24 cellular contexts compared by ENCODE assay signal in genomic region chr6:79372757-79373156, GRCh38.
"Had no signal": no experiment of that assay in that cellular context is flagged by ENCODE, and none has a peak within 500 bp of the region (broad histone marks: within the 10 kb centered on the region; RNA-seq: fewer than 3 reads in every experiment).

No MANE protein-coding gene starts in this region.

- H3K27ac ChIP-seq: neutrophil, ovary, prostate gland, right atrium auricular region, spleen had no signal

- DNase-seq: activated CD4-positive, alpha-beta T cell treated with anti-CD3 and anti-CD28 coated beads, Interleukin-2, amount 50 U/mL, for 4 hours; activated CD8-positive, alpha-beta memory T cell treated with anti-CD3 and anti-CD28 coated beads for 24 hours; activated CD8-positive, alpha-beta memory T cell treated with anti-CD3 and anti-CD28 coated beads, Interleukin-2, amount 50 U/mL, for 4 hours; activated T-cell treated with anti-CD3 and anti-CD28 coated beads, Interleukin-2, amount 50 U/mL, for 24 hours; aorta; effector CD4-positive, alpha-beta T cell; glutamatergic neuron; left ventricle myocardium superior; ovary; spleen; stimulated activated CD4-positive, alpha-beta T cell treated with anti-CD3 and anti-CD28 coated beads, Interleukin-4, amount 100 ng/mL, for 24 hours; stimulated activated naive CD4-positive, alpha-beta T cell treated with Interleukin-2 at 50 U/mL for 16 hours had no signal

- H3K27ac Mint-ChIP-seq: activated naive CD4-positive, alpha-beta T cell treated with anti-CD3 and anti-CD28 coated beads, Interleukin-2, amount 50 U/mL, for 72 hours; activated T-cell treated with anti-CD3 and anti-CD28 coated beads, Interleukin-2, amount 50 U/mL, for 24 hours; activated T-helper 17 cell treated with anti-CD3 and anti-CD28 coated beads, Interleukin-2, amount 50 U/mL, for 72 hours; brain; dendritic cell treated with granulocyte-macrophage colony-stimulating factor and Interleukin-4, amounts not matched to agents 40 ng/mL and 50 ng/mL, for 4 days; memory B cell; nephron had no signal

- H3K9me3 ChIP-seq: neutrophil, prostate gland had no signal

- ATAC-seq: activated naive CD4-positive, alpha-beta T cell treated with anti-CD3 and anti-CD28 coated beads, Interleukin-2, amount 50 U/mL, for 72 hours; activated T-helper 17 cell treated with anti-CD3 and anti-CD28 coated beads, Interleukin-2, amount 50 U/mL, for 72 hours; esophagus mucosa; left ventricle myocardium superior had no signal

- H3K4me1 Mint-ChIP-seq: memory B cell had no signal

- FAIRE-seq: frontal cortex, urothelium cell line had no signal

- H3K4me1 ChIP-seq: prostate gland, right atrium auricular region had no signal

- H3K4me3 ChIP-seq: ovary, prostate gland, right atrium auricular region, spleen had no signal

- H3K36me3 ChIP-seq: neutrophil, ovary, prostate gland, right atrium auricular region, spleen had no signal

- H3K4me3 Mint-ChIP-seq: activated T-cell treated with anti-CD3 and anti-CD28 coated beads, Interleukin-2, amount 50 U/mL, for 24 hours; activated T-helper 17 cell treated with anti-CD3 and anti-CD28 coated beads, Interleukin-2, amount 50 U/mL, for 72 hours; brain; dendritic cell treated with granulocyte-macrophage colony-stimulating factor and Interleukin-4, amounts not matched to agents 40 ng/mL and 50 ng/mL, for 4 days; memory B cell; nephron had no signal

- H3K27me3 ChIP-seq: neutrophil, ovary, right atrium auricular region, spleen had no signal

- H3K36me3 Mint-ChIP-seq: brain had no signal

- H3K27me3 Mint-ChIP-seq: dendritic cell treated with granulocyte-macrophage colony-stimulating factor and Interleukin-4, amounts not matched to agents 40 ng/mL and 50 ng/mL, for 4 days had no signal
